1 cellular context compared by ENCODE assay signal in the genomic region with DNA sequence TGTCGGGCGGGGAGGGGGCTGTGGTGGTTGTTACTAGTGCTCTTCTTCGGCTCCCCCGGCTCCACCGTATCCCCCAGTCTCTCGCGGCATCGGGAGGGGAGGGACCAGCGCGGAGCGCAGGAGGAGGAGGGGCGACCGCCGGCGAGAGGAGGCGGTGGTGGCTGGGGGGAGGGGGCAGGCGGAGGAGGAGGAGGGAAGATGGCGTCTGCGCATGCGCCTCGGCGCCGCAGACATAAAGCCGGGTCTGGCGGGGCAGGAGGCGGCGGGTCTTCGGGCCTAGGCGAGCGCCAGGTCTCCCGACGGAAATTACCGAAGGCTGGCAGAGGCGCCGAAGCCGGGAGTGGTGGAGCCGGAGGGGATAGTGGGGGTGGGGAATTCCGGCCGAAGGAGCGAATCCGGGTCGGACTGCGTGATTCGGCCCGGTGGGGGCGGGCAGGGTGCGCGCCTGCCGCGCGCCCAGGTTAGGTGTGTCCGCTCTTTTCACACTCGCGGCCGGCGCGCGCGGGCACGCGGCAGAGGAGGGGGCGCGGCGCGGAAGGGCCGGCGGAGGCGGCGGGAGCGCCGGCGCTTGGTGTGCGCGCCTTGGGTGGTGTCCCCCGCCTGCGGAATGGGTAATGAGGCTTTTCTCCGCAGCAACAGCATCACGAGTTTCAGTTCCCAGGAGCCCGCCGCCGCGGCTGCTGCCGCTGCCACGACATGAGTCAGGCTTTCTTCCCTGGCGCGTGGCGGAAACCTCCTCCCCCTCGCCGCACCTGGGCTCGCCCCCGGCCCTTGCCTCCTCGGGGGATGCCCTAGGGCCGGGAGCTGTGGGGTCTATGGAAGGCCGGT.
A peak's percentile ranks its signal among the peaks of the same experiment; 100 is the strongest.
TF ChIP-seq lines count a peak whose summit lies in the region.

No MANE protein-coding gene starts in this region.

TF ChIP-seq in HEK293, 187 proteins besides CTCF, POLR2A, EP300 and RAD21 (continued from another document):
- TF ChIP-seq, protein P1, sequence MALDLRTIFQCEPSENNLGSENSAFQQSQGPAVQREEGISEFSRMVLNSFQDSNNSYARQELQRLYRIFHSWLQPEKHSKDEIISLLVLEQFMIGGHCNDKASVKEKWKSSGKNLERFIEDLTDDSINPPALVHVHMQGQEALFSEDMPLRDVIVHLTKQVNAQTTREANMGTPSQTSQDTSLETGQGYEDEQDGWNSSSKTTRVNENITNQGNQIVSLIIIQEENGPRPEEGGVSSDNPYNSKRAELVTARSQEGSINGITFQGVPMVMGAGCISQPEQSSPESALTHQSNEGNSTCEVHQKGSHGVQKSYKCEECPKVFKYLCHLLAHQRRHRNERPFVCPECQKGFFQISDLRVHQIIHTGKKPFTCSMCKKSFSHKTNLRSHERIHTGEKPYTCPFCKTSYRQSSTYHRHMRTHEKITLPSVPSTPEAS (tag by site-specific recombination; IDR thresholded peaks at IDR 0.05), result 0 out of 2 replicates have a peak, but pooled peaks have one; percentile 20
- peak; percentile 66 for TF ChIP-seq ZNF335 (tag by site-specific recombination; conservative IDR thresholded peaks at IDR 0.05)
- TF ChIP-seq, protein P2, sequence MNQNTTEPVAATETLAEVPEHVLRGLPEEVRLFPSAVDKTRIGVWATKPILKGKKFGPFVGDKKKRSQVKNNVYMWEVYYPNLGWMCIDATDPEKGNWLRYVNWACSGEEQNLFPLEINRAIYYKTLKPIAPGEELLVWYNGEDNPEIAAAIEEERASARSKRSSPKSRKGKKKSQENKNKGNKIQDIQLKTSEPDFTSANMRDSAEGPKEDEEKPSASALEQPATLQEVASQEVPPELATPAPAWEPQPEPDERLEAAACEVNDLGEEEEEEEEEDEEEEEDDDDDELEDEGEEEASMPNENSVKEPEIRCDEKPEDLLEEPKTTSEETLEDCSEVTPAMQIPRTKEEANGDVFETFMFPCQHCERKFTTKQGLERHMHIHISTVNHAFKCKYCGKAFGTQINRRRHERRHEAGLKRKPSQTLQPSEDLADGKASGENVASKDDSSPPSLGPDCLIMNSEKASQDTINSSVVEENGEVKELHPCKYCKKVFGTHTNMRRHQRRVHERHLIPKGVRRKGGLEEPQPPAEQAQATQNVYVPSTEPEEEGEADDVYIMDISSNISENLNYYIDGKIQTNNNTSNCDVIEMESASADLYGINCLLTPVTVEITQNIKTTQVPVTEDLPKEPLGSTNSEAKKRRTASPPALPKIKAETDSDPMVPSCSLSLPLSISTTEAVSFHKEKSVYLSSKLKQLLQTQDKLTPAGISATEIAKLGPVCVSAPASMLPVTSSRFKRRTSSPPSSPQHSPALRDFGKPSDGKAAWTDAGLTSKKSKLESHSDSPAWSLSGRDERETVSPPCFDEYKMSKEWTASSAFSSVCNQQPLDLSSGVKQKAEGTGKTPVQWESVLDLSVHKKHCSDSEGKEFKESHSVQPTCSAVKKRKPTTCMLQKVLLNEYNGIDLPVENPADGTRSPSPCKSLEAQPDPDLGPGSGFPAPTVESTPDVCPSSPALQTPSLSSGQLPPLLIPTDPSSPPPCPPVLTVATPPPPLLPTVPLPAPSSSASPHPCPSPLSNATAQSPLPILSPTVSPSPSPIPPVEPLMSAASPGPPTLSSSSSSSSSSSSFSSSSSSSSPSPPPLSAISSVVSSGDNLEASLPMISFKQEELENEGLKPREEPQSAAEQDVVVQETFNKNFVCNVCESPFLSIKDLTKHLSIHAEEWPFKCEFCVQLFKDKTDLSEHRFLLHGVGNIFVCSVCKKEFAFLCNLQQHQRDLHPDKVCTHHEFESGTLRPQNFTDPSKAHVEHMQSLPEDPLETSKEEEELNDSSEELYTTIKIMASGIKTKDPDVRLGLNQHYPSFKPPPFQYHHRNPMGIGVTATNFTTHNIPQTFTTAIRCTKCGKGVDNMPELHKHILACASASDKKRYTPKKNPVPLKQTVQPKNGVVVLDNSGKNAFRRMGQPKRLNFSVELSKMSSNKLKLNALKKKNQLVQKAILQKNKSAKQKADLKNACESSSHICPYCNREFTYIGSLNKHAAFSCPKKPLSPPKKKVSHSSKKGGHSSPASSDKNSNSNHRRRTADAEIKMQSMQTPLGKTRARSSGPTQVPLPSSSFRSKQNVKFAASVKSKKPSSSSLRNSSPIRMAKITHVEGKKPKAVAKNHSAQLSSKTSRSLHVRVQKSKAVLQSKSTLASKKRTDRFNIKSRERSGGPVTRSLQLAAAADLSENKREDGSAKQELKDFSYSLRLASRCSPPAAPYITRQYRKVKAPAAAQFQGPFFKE (tag by site-specific recombination; IDR thresholded peaks at IDR 0.05; ENCODE audit: borderline replicate concordance), result no peak
- TF ChIP-seq ZFP41 (tag by site-specific recombination; IDR thresholded peaks at IDR 0.05; ENCODE audit: borderline replicate concordance), result no peak
- TF ChIP-seq, protein P3, sequence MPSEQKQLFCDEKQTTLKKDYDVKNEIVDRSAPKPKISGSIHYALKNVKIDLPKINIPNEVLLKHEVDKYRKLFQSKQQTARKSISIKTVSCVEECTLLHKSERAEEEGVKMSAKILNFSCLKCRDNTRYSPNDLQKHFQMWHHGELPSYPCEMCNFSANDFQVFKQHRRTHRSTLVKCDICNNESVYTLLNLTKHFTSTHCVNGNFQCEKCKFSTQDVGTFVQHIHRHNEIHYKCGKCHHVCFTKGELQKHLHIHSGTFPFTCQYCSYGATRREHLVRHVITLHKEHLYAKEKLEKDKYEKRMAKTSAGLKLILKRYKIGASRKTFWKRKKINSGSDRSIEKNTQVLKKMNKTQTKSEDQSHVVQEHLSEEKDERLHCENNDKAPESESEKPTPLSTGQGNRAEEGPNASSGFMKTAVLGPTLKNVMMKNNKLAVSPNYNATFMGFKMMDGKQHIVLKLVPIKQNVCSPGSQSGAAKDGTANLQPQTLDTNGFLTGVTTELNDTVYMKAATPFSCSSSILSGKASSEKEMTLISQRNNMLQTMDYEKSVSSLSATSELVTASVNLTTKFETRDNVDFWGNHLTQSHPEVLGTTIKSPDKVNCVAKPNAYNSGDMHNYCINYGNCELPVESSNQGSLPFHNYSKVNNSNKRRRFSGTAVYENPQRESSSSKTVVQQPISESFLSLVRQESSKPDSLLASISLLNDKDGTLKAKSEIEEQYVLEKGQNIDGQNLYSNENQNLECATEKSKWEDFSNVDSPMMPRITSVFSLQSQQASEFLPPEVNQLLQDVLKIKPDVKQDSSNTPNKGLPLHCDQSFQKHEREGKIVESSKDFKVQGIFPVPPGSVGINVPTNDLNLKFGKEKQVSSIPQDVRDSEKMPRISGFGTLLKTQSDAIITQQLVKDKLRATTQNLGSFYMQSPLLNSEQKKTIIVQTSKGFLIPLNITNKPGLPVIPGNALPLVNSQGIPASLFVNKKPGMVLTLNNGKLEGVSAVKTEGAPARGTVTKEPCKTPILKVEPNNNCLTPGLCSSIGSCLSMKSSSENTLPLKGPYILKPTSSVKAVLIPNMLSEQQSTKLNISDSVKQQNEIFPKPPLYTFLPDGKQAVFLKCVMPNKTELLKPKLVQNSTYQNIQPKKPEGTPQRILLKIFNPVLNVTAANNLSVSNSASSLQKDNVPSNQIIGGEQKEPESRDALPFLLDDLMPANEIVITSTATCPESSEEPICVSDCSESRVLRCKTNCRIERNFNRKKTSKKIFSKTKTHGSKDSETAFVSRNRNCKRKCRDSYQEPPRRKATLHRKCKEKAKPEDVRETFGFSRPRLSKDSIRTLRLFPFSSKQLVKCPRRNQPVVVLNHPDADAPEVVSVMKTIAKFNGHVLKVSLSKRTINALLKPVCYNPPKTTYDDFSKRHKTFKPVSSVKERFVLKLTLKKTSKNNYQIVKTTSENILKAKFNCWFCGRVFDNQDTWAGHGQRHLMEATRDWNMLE (tag by site-specific recombination; conservative IDR thresholded peaks at IDR 0.05; ENCODE audit: low read depth), result 0 out of 2 replicates have a peak, but pooled peaks have one; percentile 32
- 0 out of 2 replicates have a peak, but pooled peaks have one; percentile 15 for TF ChIP-seq ZBTB20 (tag by site-specific recombination; IDR thresholded peaks at IDR 0.05)
- no peak for TF ChIP-seq SCRT2 (tag by site-specific recombination; IDR thresholded peaks at IDR 0.05)
- TF ChIP-seq, protein P4, sequence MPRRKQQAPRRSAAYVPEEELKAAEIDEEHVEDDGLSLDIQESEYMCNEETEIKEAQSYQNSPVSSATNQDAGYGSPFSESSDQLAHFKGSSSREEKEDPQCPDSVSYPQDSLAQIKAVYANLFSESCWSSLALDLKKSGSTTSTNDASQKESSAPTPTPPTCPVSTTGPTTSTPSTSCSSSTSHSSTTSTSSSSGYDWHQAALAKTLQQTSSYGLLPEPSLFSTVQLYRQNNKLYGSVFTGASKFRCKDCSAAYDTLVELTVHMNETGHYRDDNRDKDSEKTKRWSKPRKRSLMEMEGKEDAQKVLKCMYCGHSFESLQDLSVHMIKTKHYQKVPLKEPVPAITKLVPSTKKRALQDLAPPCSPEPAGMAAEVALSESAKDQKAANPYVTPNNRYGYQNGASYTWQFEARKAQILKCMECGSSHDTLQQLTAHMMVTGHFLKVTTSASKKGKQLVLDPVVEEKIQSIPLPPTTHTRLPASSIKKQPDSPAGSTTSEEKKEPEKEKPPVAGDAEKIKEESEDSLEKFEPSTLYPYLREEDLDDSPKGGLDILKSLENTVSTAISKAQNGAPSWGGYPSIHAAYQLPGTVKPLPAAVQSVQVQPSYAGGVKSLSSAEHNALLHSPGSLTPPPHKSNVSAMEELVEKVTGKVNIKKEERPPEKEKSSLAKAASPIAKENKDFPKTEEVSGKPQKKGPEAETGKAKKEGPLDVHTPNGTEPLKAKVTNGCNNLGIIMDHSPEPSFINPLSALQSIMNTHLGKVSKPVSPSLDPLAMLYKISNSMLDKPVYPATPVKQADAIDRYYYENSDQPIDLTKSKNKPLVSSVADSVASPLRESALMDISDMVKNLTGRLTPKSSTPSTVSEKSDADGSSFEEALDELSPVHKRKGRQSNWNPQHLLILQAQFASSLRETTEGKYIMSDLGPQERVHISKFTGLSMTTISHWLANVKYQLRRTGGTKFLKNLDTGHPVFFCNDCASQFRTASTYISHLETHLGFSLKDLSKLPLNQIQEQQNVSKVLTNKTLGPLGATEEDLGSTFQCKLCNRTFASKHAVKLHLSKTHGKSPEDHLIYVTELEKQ (tag by site-specific recombination; IDR thresholded peaks at IDR 0.05; ENCODE audit: borderline replicate concordance), result 0 out of 2 replicates have a peak, but pooled peaks have one; percentile 24
- peak; percentile 76 for TF ChIP-seq KLF9 (tag by site-specific recombination; IDR thresholded peaks at IDR 0.05; ENCODE audit: low read depth)
- TF ChIP-seq PRDM1 (tag by site-specific recombination; IDR thresholded peaks at IDR 0.05), result no peak
- no peak for TF ChIP-seq ZNF416 (tag by site-specific recombination; IDR thresholded peaks at IDR 0.05)
- TF ChIP-seq WT1 (tag by site-specific recombination; IDR thresholded peaks at IDR 0.05), result peak; percentile 58
- TF ChIP-seq ZNF596 (tag by site-specific recombination; IDR thresholded peaks at IDR 0.05), result no peak; the same call in 1 of the 2 replicates
- peak; percentile 93 for TF ChIP-seq SP2 (tag by site-specific recombination; IDR thresholded peaks at IDR 0.05)
- peak; percentile 77 for TF ChIP-seq SP7 (tag by site-specific recombination; IDR thresholded peaks at IDR 0.05)
- TF ChIP-seq GLI4 (tag by site-specific recombination; IDR thresholded peaks at IDR 0.05), result 0 out of 2 replicates have a peak, but pooled peaks have one; percentile 80
- TF ChIP-seq, protein P5, sequence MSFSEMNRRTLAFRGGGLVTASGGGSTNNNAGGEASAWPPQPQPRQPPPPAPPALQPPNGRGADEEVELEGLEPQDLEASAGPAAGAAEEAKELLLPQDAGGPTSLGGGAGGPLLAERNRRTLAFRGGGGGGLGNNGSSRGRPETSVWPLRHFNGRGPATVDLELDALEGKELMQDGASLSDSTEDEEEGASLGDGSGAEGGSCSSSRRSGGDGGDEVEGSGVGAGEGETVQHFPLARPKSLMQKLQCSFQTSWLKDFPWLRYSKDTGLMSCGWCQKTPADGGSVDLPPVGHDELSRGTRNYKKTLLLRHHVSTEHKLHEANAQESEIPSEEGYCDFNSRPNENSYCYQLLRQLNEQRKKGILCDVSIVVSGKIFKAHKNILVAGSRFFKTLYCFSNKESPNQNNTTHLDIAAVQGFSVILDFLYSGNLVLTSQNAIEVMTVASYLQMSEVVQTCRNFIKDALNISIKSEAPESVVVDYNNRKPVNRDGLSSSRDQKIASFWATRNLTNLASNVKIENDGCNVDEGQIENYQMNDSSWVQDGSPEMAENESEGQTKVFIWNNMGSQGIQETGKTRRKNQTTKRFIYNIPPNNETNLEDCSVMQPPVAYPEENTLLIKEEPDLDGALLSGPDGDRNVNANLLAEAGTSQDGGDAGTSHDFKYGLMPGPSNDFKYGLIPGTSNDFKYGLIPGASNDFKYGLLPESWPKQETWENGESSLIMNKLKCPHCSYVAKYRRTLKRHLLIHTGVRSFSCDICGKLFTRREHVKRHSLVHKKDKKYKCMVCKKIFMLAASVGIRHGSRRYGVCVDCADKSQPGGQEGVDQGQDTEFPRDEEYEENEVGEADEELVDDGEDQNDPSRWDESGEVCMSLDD (tag by site-specific recombination; IDR thresholded peaks at IDR 0.05), result no peak
- no peak for TF ChIP-seq ZNF585B (tag by site-specific recombination; IDR thresholded peaks at IDR 0.05)
- peak; percentile 48; the same call in 1 of the 2 replicates for TF ChIP-seq YY1 (tag by site-specific recombination; IDR thresholded peaks at IDR 0.05)
- TF ChIP-seq ZNF629 (tag by site-specific recombination; IDR thresholded peaks at IDR 0.05), result peak; percentile 66
- TF ChIP-seq, protein P6, sequence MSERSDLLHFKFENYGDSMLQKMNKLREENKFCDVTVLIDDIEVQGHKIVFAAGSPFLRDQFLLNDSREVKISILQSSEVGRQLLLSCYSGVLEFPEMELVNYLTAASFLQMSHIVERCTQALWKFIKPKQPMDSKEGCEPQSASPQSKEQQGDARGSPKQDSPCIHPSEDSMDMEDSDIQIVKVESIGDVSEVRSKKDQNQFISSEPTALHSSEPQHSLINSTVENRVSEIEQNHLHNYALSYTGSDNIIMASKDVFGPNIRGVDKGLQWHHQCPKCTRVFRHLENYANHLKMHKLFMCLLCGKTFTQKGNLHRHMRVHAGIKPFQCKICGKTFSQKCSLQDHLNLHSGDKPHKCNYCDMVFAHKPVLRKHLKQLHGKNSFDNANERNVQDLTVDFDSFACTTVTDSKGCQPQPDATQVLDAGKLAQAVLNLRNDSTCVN (tag by site-specific recombination; optimal IDR thresholded peaks at IDR 0.05), result peak; percentile 84
- TF ChIP-seq, protein P7, sequence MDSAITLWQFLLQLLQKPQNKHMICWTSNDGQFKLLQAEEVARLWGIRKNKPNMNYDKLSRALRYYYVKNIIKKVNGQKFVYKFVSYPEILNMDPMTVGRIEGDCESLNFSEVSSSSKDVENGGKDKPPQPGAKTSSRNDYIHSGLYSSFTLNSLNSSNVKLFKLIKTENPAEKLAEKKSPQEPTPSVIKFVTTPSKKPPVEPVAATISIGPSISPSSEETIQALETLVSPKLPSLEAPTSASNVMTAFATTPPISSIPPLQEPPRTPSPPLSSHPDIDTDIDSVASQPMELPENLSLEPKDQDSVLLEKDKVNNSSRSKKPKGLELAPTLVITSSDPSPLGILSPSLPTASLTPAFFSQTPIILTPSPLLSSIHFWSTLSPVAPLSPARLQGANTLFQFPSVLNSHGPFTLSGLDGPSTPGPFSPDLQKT (IDR thresholded peaks at IDR 0.05; ENCODE audit: borderline replicate concordance, low read depth, low read length), result no peak
